ENCODE assay signal across 8 cellular contexts in the genomic region with DNA sequence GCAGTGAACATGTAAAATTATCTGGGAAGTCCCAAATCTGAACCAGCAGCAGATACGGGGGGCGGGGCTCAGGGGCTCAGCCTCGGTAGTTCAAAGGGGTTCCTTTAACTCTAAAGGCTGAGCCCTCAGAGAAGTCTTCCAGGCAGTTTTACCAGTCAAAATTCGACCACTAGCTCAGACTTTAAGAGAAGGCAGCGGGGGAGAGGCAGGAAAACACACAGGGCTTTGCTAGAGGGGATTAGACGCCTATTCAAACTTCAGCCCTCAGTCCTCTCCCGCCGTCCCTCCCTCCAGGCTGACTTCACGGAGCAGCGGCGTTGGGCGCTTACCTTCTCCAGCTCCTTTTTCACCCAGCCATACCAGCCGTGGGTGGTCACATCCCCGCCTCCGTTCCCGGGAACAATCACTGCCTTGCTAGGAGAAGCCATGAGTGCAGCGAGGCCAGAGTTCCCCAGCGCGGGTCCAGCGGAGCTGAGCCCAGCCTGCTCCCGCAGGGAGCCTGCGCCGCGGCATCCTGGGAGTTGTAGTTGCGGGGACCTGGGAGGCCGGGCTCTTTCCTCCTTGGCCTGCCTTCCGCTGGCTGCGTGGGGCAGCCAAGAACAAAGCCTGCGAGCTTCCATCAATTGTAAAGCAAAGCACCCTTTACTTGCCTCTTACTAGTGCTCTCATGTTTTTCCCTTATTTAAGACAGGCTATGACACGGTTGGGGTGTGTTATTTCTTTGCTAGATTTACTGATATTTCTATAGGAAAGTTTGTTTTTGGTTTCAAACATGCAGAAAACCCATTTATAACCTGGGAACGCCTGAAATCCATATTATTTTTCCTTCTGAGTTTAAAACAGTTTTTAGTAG. TPM values are rescaled to one million over a fixed set of nuclear protein-coding genes. Genes with fewer than 3 reads are reported as not detected.
A peak's percentile ranks its signal among the peaks of the same experiment; 100 is the strongest.
DNase-seq lines count a peak whose midpoint lies in the region; ATAC-seq and TF ChIP-seq lines count a peak whose summit lies in the region.

Gene RBBP9 (minus strand): TSS at position 486 of the 853 bp plus-strand sequence. CDS start 58 bp downstream, at position 428.

- TF ChIP-seq POLR2A in right lobe of liver (IDR thresholded peaks at IDR 0.05) = peak; percentile 38

- WGBS in right lobe of liver (ENCODE audit: insufficient coverage, low coverage, low lambda C conversion rate, missing lambda C conversion rate) = 6% methylated on average over 13 of the region's 31 CpGs

- intact Hi-C loops in right lobe of liver (cut with DNase I) = no loop called here

- no peaks in the 10 kb centered on the region for H3K27me3 ChIP-seq in right lobe of liver

- no peaks in the 10 kb centered on the region for H3K36me3 ChIP-seq in right lobe of liver

- H3K4me3 ChIP-seq in right lobe of liver = peak within 1 kb of the TSS; percentile 66 to 93 (median 86)

- no peak for TF ChIP-seq CTCF in right lobe of liver (IDR thresholded peaks at IDR 0.05)

- peaks cover 0 to 7% (median 0%) of the 10 kb centered on the region in 4 donors for H3K4me1 ChIP-seq in right lobe of liver

- ATAC-seq in HG03457 (IDR thresholded peaks at IDR 0.05; ENCODE audit: unreplicated experiment) (peak; percentile 89), right lobe of liver (peak; percentile 99 to 100 (median 100))

- DNase-seq in C1 segment of cervical spinal cord (lab: John Stamatoyannopoulos, UW) = peak; percentile 40 to 87 (median 74)
- DNase-seq in GM19240 (ENCODE audit: insufficient read length, low spot score) = peak; percentile 60
- DNase-seq in NCI-H69 (lab: John Stamatoyannopoulos, UW) = peak; percentile 95
- peak; percentile 59 for DNase-seq in activated CD4-positive, alpha-beta T cell treated with anti-CD3 and anti-CD28 coated beads, Interleukin-2, amount 50 U/mL, for 4 hours
- peak; percentile 25 to 77 for DNase-seq in dermis microvascular lymphatic vessel endothelial cell (ENCODE audit: low read depth in 2 of 2)
- DNase-seq in right lobe of liver = peak; percentile 91 to 93 (median 93)
- DNase-seq in stimulated activated CD4-positive, alpha-beta T cell treated with anti-CD3 and anti-CD28 coated beads, Interleukin-4, amount 100 ng/mL, for 24 hours = peak; percentile 79

- H3K9me3 ChIP-seq in right lobe of liver = no peaks in the 10 kb centered on the region

- peak within 1 kb of the TSS in 2 of 3 donors; percentile 57 to 60 for H3K27ac ChIP-seq in right lobe of liver

RNA-seq across cellular contexts. Expression of gene RBBP9, which starts in this region (rescaled TPM):
- total RNA-seq in dermis microvascular lymphatic vessel endothelial cell (9.6 and 10.4 TPM in 2 replicates), right lobe of liver (10 to 100 TPM; 11.6 to 23.3 (median 14.9) TPM)

Comparison
In these comparisons a context has a peak if more than half of its experiments do, and no peak if none do; other contexts are left out.
1. Peak in every context shown above with its lines: DNase-seq, ATAC-seq, H3K4me3 ChIP-seq and H3K27ac ChIP-seq.